1 cellular context compared by ENCODE assay signal in genomic region chr4:2820216-2820982, GRCh38.
TF ChIP-seq lines count a peak whose summit lies in the region.

No MANE protein-coding gene starts in this region.

TF ChIP-seq in IMR-90, 13 proteins besides CTCF, POLR2A, EP300 and RAD21 (continued from another document):
- no peak for TF ChIP-seq ELK1 (IDR thresholded peaks at IDR 0.05; ENCODE audit: borderline replicate concordance, low read depth, low read length)
